ENCODE assay signal across 12 cellular contexts in genomic region chr7:13829914-13830603, GRCh38.
DNase-seq lines count a peak whose midpoint lies in the region; TF ChIP-seq lines count a peak whose summit lies in the region.
"Had no signal": no experiment of that assay in that cellular context is flagged by ENCODE, and none has a peak within 500 bp of the region (broad histone marks: within the 10 kb centered on the region; RNA-seq: fewer than 3 reads in every experiment).

No MANE protein-coding gene starts in this region.

- H3K9me3 ChIP-seq in WERI-Rb-1 (ENCODE audit: severe bottlenecking) = no peaks in the 10 kb centered on the region

- no peak for TF ChIP-seq CTCF in fibroblast of mammary gland (conservative IDR thresholded peaks at IDR 0.05; ENCODE audit: control insufficient read depth, insufficient read depth, low read depth, low read length)
- TF ChIP-seq CTCF in retinal pigment epithelial cell (conservative IDR thresholded peaks at IDR 0.05; ENCODE audit: low read depth, low read length) = no peak
- no peak for TF ChIP-seq CTCF in WERI-Rb-1 (IDR thresholded peaks at IDR 0.05; ENCODE audit: low read depth, low read length)

- no peaks in the 10 kb centered on the region for H3K36me3 ChIP-seq in WERI-Rb-1
- H3K36me3 ChIP-seq: cardiac muscle cell had no signal

- H3K4me3 ChIP-seq in fibroblast of mammary gland (ENCODE audit: control insufficient read depth, low read depth, low read length) (no peak overlapping the region), retinal pigment epithelial cell (ENCODE audit: low read length) (no peak overlapping the region), WERI-Rb-1 (ENCODE audit: low read depth, low read length) (no peak overlapping the region)
- H3K4me3 ChIP-seq: cardiac muscle cell had no signal

- DNase-seq in NCI-H1436 (lab: John Stamatoyannopoulos, UW) (peak; percentile 8), NCI-H1436 treated with DMSO at 0.1 percent for 48 hours (lab: John Stamatoyannopoulos, UW) (no peak), NCI-H748 treated with DMSO at 0.1 percent for 48 hours (lab: John Stamatoyannopoulos, UW) (peak; percentile 87), fibroblast of mammary gland (ENCODE audit: low read depth) (peak; percentile 70), retinal pigment epithelial cell (ENCODE audit: low read depth) (peak; percentile 27), hypothalamus (lab: John Stamatoyannopoulos, UW) (no peak), WERI-Rb-1 (no peak)
- DNase-seq in activated CD4-positive, alpha-beta T cell treated with anti-CD3 and anti-CD28 coated beads for 4 hours = no peak
- DNase-seq: stimulated activated CD4-positive, alpha-beta T cell treated with anti-CD3 and anti-CD28 coated beads, Interleukin-2, amount 100 ng/mL, for 48 hours; T-helper 2 cell had no signal

- no peak overlapping the region for H3K27ac ChIP-seq in WERI-Rb-1
- H3K27ac ChIP-seq: cardiac muscle cell, HL-60 had no signal

- H3K27me3 ChIP-seq in WERI-Rb-1 (ENCODE audit: insufficient read depth, low read depth, severe bottlenecking) = no peaks in the 10 kb centered on the region
- H3K27me3 ChIP-seq: cardiac muscle cell had no signal

Comparison
In these comparisons a context has a peak if more than half of its experiments do, and no peak if none do; other contexts are left out.
1. DNase-seq: peak in NCI-H1436 (single experiment), NCI-H748 treated with DMSO at 0.1 percent for 48 hours (single experiment), fibroblast of mammary gland (single experiment) and retinal pigment epithelial cell (single experiment); none in NCI-H1436 treated with DMSO at 0.1 percent for 48 hours (single experiment), hypothalamus (0 of 51), WERI-Rb-1 (single experiment) and activated CD4-positive, alpha-beta T cell treated with anti-CD3 and anti-CD28 coated beads for 4 hours (0 of 2).